ENCODE assay signal across 15 cellular contexts in the genomic region with DNA sequence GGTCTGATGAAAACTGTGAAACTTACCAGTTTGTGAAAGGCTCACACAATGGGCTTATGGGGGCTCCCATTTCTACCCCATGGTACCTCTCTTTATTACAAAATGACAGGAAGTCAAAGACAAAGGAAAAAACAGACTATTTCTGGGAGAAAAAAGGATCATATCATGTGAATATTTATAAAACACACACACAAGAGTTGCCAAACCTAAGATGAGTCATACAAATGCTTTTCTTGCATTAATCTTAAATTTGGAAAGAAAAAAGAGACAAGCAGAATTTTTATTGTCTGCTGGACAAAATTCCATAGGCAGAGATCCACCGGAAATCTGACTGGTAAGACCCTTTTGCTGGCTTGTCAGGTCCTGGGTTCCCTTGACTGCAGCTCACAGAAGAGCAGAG.
"Had no signal": no experiment of that assay in that cellular context is flagged by ENCODE, and none has a peak within 500 bp of the region (broad histone marks: within the 10 kb centered on the region; RNA-seq: fewer than 3 reads in every experiment).

No MANE protein-coding gene starts in this region.

- H3K27me3 Mint-ChIP-seq: activated naive CD8-positive, alpha-beta T cell treated with anti-CD3 and anti-CD28 coated beads for 36 hours had no signal

- H3K4me3 ChIP-seq: esophagus squamous epithelium, hepatocyte, thyroid gland, uterus had no signal

- H3K79me2 ChIP-seq: hepatocyte had no signal

- H3K4me1 ChIP-seq: esophagus squamous epithelium, thyroid gland, uterus had no signal

- H3K27ac Mint-ChIP-seq: activated naive CD8-positive, alpha-beta T cell treated with anti-CD3 and anti-CD28 coated beads for 36 hours; T-helper 2 cell treated with Interferon-gamma antibody and Interleukin-4, amounts not matched to agents 5 μg/mL and 100 μg/mL, for 36 hours had no signal

- H3K4me3 Mint-ChIP-seq: activated naive CD8-positive, alpha-beta T cell treated with anti-CD3 and anti-CD28 coated beads for 36 hours; activated T-cell treated with anti-CD3 and anti-CD28 coated beads, Interleukin-2, amount 50 U/mL, for 4 hours; T-helper 2 cell treated with Interferon-gamma antibody and Interleukin-4, amounts not matched to agents 5 μg/mL and 100 μg/mL, for 36 hours had no signal

- H3K36me3 Mint-ChIP-seq: activated naive CD8-positive, alpha-beta T cell treated with anti-CD3 and anti-CD28 coated beads for 36 hours had no signal

- H3K4me1 Mint-ChIP-seq: activated naive CD8-positive, alpha-beta T cell treated with anti-CD3 and anti-CD28 coated beads for 36 hours had no signal

- H3K9me3 ChIP-seq: esophagus squamous epithelium, neutrophil, thyroid gland, uterus had no signal

- H3K27me3 ChIP-seq: esophagus squamous epithelium, hepatocyte, neutrophil, thyroid gland, uterus had no signal

- H3K36me3 ChIP-seq: esophagus squamous epithelium, neutrophil, thyroid gland, uterus had no signal

- H3K9me3 Mint-ChIP-seq: activated naive CD8-positive, alpha-beta T cell treated with anti-CD3 and anti-CD28 coated beads for 36 hours had no signal

- H2AFZ ChIP-seq: hepatocyte had no signal

- H3K4me2 ChIP-seq: hepatocyte had no signal

- DNase-seq: activated CD4-positive, alpha-beta T cell treated with anti-CD3 and anti-CD28 coated beads, Interleukin-2, amount 50 U/mL, for 4 hours; activated gamma-delta T cell treated with Interleukin-2 at 50 U/mL for 16 hours; activated naive CD8-positive, alpha-beta T cell treated with anti-CD3 and anti-CD28 coated beads for 36 hours; activated T-cell treated with anti-CD3 and anti-CD28 coated beads, Interleukin-2, amount 50 U/mL, for 4 hours; esophagus squamous epithelium; kidney glomerular epithelial cell; posterior cingulate gyrus; small intestine; SW 1271; thyroid gland; uterus had no signal

- H3K27ac ChIP-seq: esophagus squamous epithelium, hepatocyte, neutrophil, thyroid gland, uterus had no signal

- ATAC-seq: activated CD4-positive, CD25-positive, alpha-beta regulatory T cell treated with anti-CD3 and anti-CD28 coated beads, Interleukin-2, amount 50 U/mL, for 24 hours; activated T-cell treated with anti-CD3 and anti-CD28 coated beads, Interleukin-2, amount 50 U/mL, for 4 hours had no signal
